In the genomic region with DNA sequence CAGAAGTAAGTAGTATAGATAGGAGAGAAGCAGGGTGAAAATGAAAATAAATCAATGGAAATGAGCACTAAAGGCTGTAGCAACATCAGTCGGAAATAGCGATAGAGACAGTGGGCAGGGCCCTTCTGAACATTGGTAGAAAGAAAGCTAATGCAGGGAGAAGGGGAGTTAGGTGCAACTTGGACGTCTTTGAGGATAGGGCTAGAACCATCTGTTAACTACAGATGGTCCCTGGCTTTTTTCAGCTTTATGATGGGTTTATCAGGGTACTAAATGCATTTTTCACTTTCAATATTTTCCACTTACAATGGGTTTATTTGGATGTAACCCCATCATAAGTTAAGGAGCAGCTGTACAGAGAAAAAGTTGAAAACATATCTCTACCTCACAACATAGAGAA, we compare ENCODE assay signal across 26 cellular contexts.
"Had no signal": no experiment of that assay in that cellular context is flagged by ENCODE, and none has a peak within 500 bp of the region (broad histone marks: within the 10 kb centered on the region; RNA-seq: fewer than 3 reads in every experiment).

No MANE protein-coding gene starts in this region.

- H3K36me3 ChIP-seq: adrenal gland had no signal

- H3K27me3 ChIP-seq: adrenal gland, body of pancreas, dorsolateral prefrontal cortex had no signal

- DNase-seq: activated CD4-positive, alpha-beta memory T cell treated with anti-CD3 and anti-CD28 coated beads for 36 hours; activated CD4-positive, alpha-beta T cell treated with anti-CD3 and anti-CD28 coated beads for 36 hours; activated CD4-positive, alpha-beta T cell treated with anti-CD3 and anti-CD28 coated beads, Interleukin-2, amount 10 ng/mL, durations not matched to agents 24 days and 14 days; activated CD4-positive, CD25-positive, alpha-beta regulatory T cell; activated CD4-positive, CD25-positive, alpha-beta regulatory T cell treated with anti-CD3 and anti-CD28 coated beads, Interleukin-2, amount 50 U/mL, for 72 hours; activated CD8-positive, alpha-beta memory T cell treated with anti-CD3 and anti-CD28 coated beads, Interleukin-2, amount 10 ng/mL, durations not matched to agents 7 days and 5 days; activated CD8-positive, alpha-beta memory T cell treated with anti-CD3 and anti-CD28 coated beads, Interleukin-2, amount 50 U/mL, for 4 hours; activated CD8-positive, alpha-beta T cell treated with anti-CD3 and anti-CD28 coated beads, Interleukin-2, amount 10 ng/mL, durations not matched to agents 7 days and 5 days; activated effector memory CD4-positive, alpha-beta T cell treated with anti-CD3 and anti-CD28 coated beads, Interleukin-2, amount 50 U/mL, for 16 hours; activated naive CD4-positive, alpha-beta T cell treated with anti-CD3 and anti-CD28 coated beads for 36 hours; activated naive CD8-positive, alpha-beta T cell treated with anti-CD3 and anti-CD28 coated beads for 36 hours; activated naive CD8-positive, alpha-beta T cell treated with anti-CD3 and anti-CD28 coated beads, Interleukin-2, amount 50 U/mL, for 24 hours; activated T-cell treated with anti-CD3 and anti-CD28 coated beads, Interleukin-2, amount 50 U/mL, for 1 hour; activated T-cell treated with anti-CD3 and anti-CD28 coated beads, Interleukin-2, amount 50 U/mL, for 48 hours; adrenal gland; amygdala; aorta; body of pancreas; dorsolateral prefrontal cortex; effector memory CD4-positive, alpha-beta T cell; endodermal cell; foreskin fibroblast; head of caudate nucleus; hypothalamus had no signal

- H3K4me3 ChIP-seq: adrenal gland, body of pancreas, coronary artery, dorsolateral prefrontal cortex had no signal

- ATAC-seq: activated CD4-positive, alpha-beta T cell treated with anti-CD3 and anti-CD28 coated beads for 36 hours; activated CD8-positive, alpha-beta memory T cell treated with anti-CD3 and anti-CD28 coated beads, Interleukin-2, amount 10 ng/mL, durations not matched to agents 7 days and 5 days; activated CD8-positive, alpha-beta T cell treated with anti-CD3 and anti-CD28 coated beads, Interleukin-2, amount 10 ng/mL, durations not matched to agents 7 days and 5 days; activated naive CD8-positive, alpha-beta T cell treated with anti-CD3 and anti-CD28 coated beads, Interleukin-2, amount 50 U/mL, for 24 hours; body of pancreas; esophagus mucosa had no signal

- H3K9me3 ChIP-seq: adrenal gland, body of pancreas had no signal

- H3K27ac ChIP-seq: adrenal gland, body of pancreas, coronary artery, dorsolateral prefrontal cortex had no signal

- H3K4me1 ChIP-seq: adrenal gland, body of pancreas had no signal
